ENCODE assay signal across 29 cellular contexts in the genomic region with DNA sequence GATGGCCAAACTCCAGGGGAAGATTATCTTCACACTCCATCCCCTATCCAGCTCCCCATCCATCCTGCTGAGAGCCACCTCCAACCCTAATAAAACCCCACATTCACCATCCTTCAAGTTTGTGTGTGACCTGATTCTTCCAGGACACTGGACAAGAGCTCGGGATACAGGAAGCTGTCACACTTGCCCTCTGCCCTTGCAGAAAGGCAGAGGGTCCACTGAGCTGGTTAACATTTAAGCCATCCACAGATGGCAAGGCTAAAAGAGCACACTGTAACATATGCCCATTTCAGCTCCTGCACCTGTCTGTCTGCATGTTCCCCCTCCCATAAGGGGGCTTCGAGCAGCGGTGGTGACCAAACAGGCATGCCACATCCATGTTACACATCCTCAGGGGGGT.
"Had no signal": no experiment of that assay in that cellular context is flagged by ENCODE, and none has a peak within 500 bp of the region (broad histone marks: within the 10 kb centered on the region; RNA-seq: fewer than 3 reads in every experiment).

No MANE protein-coding gene starts in this region.

- H3K36me3 ChIP-seq: brain microvascular endothelial cell, esophagus muscularis mucosa, gastrocnemius medialis had no signal

- H3K4me3 ChIP-seq: coronary artery, dorsolateral prefrontal cortex, esophagus muscularis mucosa, gastrocnemius medialis had no signal

- H3K4me1 ChIP-seq: foreskin keratinocyte, gastrocnemius medialis had no signal

- DNase-seq: activated CD4-positive, alpha-beta memory T cell treated with anti-CD3 and anti-CD28 coated beads, Interleukin-2, amount 10 ng/mL, durations not matched to agents 7 days and 5 days; activated CD4-positive, alpha-beta T cell treated with anti-CD3 and anti-CD28 coated beads for 1 hour; activated CD4-positive, alpha-beta T cell treated with anti-CD3 and anti-CD28 coated beads for 4 hours; activated CD4-positive, alpha-beta T cell treated with anti-CD3 and anti-CD28 coated beads, Interleukin-2, amount 10 ng/mL, durations not matched to agents 7 days and 5 days; activated CD4-positive, alpha-beta T cell treated with anti-CD3 and anti-CD28 coated beads, Interleukin-2, amount 50 U/mL, for 4 hours; activated CD8-positive, alpha-beta memory T cell treated with anti-CD3 and anti-CD28 coated beads, Interleukin-2, amount 50 U/mL, for 48 hours; activated effector memory CD4-positive, alpha-beta T cell treated with Interleukin-2 at 50 U/mL for 16 hours; activated gamma-delta T cell treated with Interleukin-2 at 50 U/mL for 16 hours; activated naive CD4-positive, alpha-beta T cell treated with anti-CD3 and anti-CD28 coated beads, Interleukin-2, amount 50 U/mL, for 16 hours; activated naive CD4-positive, alpha-beta T cell treated with Interleukin-2 at 50 U/mL for 16 hours; activated T-cell treated with anti-CD3 and anti-CD28 coated beads for 4 hours; activated T-cell treated with anti-CD3 and anti-CD28 coated beads, Interleukin-2, amount 50 U/mL, for 24 hours; activated T-cell treated with anti-CD3 and anti-CD28 coated beads, Interleukin-2, amount 50 U/mL, for 72 hours; amniotic stem cell; anterior cingulate cortex; brain microvascular endothelial cell; dorsolateral prefrontal cortex; effector memory CD8-positive, alpha-beta T cell; erythroblast; foreskin keratinocyte; gastrocnemius medialis; T-helper 2 cell had no signal

- FAIRE-seq: astrocyte, bronchial epithelial cell had no signal

- H3K9me3 ChIP-seq: esophagus muscularis mucosa, gastrocnemius medialis had no signal

- ATAC-seq: activated T-cell treated with anti-CD3 and anti-CD28 coated beads, Interleukin-2, amount 50 U/mL, for 72 hours; effector memory CD8-positive, alpha-beta T cell; foreskin keratinocyte; gastrocnemius medialis had no signal

- H3K4me3 Mint-ChIP-seq: activated CD4-positive, alpha-beta memory T cell treated with anti-CD3 and anti-CD28 coated beads, Interleukin-2, amount 10 ng/mL, durations not matched to agents 7 days and 5 days; activated CD4-positive, alpha-beta T cell treated with anti-CD3 and anti-CD28 coated beads, Interleukin-2, amount 10 ng/mL, durations not matched to agents 7 days and 5 days; activated naive CD8-positive, alpha-beta T cell; activated T-cell treated with anti-CD3 and anti-CD28 coated beads, Interleukin-2, amount 50 U/mL, for 24 hours; activated T-cell treated with anti-CD3 and anti-CD28 coated beads, Interleukin-2, amount 50 U/mL, for 72 hours; central memory CD8-positive, alpha-beta T cell; dendritic cell treated with granulocyte-macrophage colony-stimulating factor and Interleukin-4, amounts not matched to agents 40 ng/mL and 50 ng/mL, for 4 days; effector memory CD8-positive, alpha-beta T cell had no signal

- H3K27me3 Mint-ChIP-seq: activated CD4-positive, alpha-beta memory T cell treated with anti-CD3 and anti-CD28 coated beads, Interleukin-2, amount 10 ng/mL, durations not matched to agents 7 days and 5 days; activated naive CD8-positive, alpha-beta T cell; activated T-cell treated with anti-CD3 and anti-CD28 coated beads, Interleukin-2, amount 50 U/mL, for 24 hours; central memory CD8-positive, alpha-beta T cell; dendritic cell treated with granulocyte-macrophage colony-stimulating factor and Interleukin-4, amounts not matched to agents 40 ng/mL and 50 ng/mL, for 4 days; effector memory CD8-positive, alpha-beta T cell had no signal

- H3K27ac ChIP-seq: brain microvascular endothelial cell, coronary artery, dorsolateral prefrontal cortex, esophagus muscularis mucosa, foreskin keratinocyte, gastrocnemius medialis had no signal

- H3K4me1 Mint-ChIP-seq: activated CD4-positive, alpha-beta memory T cell treated with anti-CD3 and anti-CD28 coated beads, Interleukin-2, amount 10 ng/mL, durations not matched to agents 7 days and 5 days; activated CD4-positive, alpha-beta T cell treated with anti-CD3 and anti-CD28 coated beads, Interleukin-2, amount 10 ng/mL, durations not matched to agents 7 days and 5 days; central memory CD8-positive, alpha-beta T cell had no signal

- H3K27ac Mint-ChIP-seq: activated CD4-positive, alpha-beta memory T cell treated with anti-CD3 and anti-CD28 coated beads, Interleukin-2, amount 10 ng/mL, durations not matched to agents 7 days and 5 days; activated CD4-positive, alpha-beta T cell treated with anti-CD3 and anti-CD28 coated beads, Interleukin-2, amount 10 ng/mL, durations not matched to agents 7 days and 5 days; activated naive CD8-positive, alpha-beta T cell; activated T-cell treated with anti-CD3 and anti-CD28 coated beads, Interleukin-2, amount 50 U/mL, for 24 hours; activated T-cell treated with anti-CD3 and anti-CD28 coated beads, Interleukin-2, amount 50 U/mL, for 72 hours; dendritic cell treated with granulocyte-macrophage colony-stimulating factor and Interleukin-4, amounts not matched to agents 40 ng/mL and 50 ng/mL, for 4 days; effector memory CD8-positive, alpha-beta T cell had no signal

- H3K27me3 ChIP-seq: brain microvascular endothelial cell, dorsolateral prefrontal cortex, esophagus muscularis mucosa, foreskin keratinocyte, gastrocnemius medialis had no signal
